ENCODE assay signal across 19 cellular contexts in the genomic region with DNA sequence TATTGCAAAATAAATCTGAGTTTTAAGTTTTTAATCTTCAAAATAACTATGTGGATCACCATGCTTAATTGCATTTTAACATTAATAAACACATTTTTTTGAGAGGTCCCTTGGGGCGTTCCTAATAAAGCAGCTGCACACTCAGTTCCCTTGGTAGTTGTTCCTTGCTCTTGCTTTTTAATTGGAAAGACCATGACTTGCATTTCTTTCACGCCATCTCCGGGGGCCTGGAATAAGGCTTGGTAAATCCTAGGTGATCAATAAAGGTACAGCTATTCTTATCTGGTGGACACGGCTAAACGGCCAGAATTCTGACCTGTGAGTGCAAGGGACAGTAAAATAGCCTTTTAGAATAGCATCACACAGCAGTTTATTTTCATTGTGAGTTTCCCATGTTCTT. TPM values are rescaled to one million over a fixed set of nuclear protein-coding genes. Genes with fewer than 3 reads are reported as not detected.
A peak's percentile ranks its signal among the peaks of the same experiment; 100 is the strongest.
DNase-seq lines count a peak whose midpoint lies in the region; TF ChIP-seq lines count a peak whose summit lies in the region.
"Had no signal": no experiment of that assay in that cellular context is flagged by ENCODE, and none has a peak within 500 bp of the region (broad histone marks: within the 10 kb centered on the region; RNA-seq: fewer than 3 reads in every experiment).

No MANE protein-coding gene starts in this region.

- peaks cover 27 to 38% (median 30%) of the 10 kb centered on the region in 10 experiments for H3K4me1 ChIP-seq in BLaER1 treated with 17β-estradiol and CSF1 and Interleukin-3, amounts not matched to agents 10 nM and 100 nM
- H3K4me1 ChIP-seq in OCI-LY1 (ENCODE audit: insufficient read depth, low read length, severe bottlenecking) (peaks cover 53% of the 10 kb centered on the region), mesenchymal stem cell (ENCODE audit: control insufficient read depth, insufficient read depth, low read depth, low read length) (no peaks in the 10 kb centered on the region)

- no peak overlapping the region for H3K18ac ChIP-seq in mesenchymal stem cell (ENCODE audit: low read depth in 1 of 2, low read length in 2 of 2)

- no peaks in the 10 kb centered on the region for H4K20me1 ChIP-seq in BLaER1 treated with 17β-estradiol and CSF1 and Interleukin-3, amounts not matched to agents 10 nM and 100 nM
- no peaks in the 10 kb centered on the region for H4K20me1 ChIP-seq in OCI-LY1 (ENCODE audit: insufficient read depth, low read length)

- H3K27me3 Mint-ChIP-seq in glutamatergic neuron (ENCODE audit: unreplicated experiment), result peaks cover 2% of the 10 kb centered on the region

- H3K4me3 ChIP-seq in BLaER1 treated with 17β-estradiol and CSF1 and Interleukin-3, amounts not matched to agents 10 nM and 100 nM, result no peak overlapping the region
- H3K4me3 ChIP-seq in OCI-LY1 (ENCODE audit: low read depth, low read length, poor library complexity, severe bottlenecking) (no peak overlapping the region), mesenchymal stem cell (ENCODE audit: insufficient read depth in 1 of 2, low read depth in 1 of 2, low read length in 2 of 2) (no peak overlapping the region)

- H3K4me2 ChIP-seq in BLaER1 treated with 17β-estradiol and CSF1 and Interleukin-3, amounts not matched to agents 10 nM and 100 nM, result peak overlapping the region in 10 of 11 experiments; percentile 25 to 75 (median 62); a peak in 18 of 22 replicates
- no peak overlapping the region for H3K4me2 ChIP-seq in OCI-LY1 (ENCODE audit: low read length)
- no peak overlapping the region for H3K4me2 ChIP-seq in mesenchymal stem cell (ENCODE audit: low read length, poor library complexity, severe bottlenecking)

- H3K14ac ChIP-seq in mesenchymal stem cell (ENCODE audit: low read length in 2 of 2), result no peak overlapping the region

- H3K79me1 ChIP-seq in mesenchymal stem cell (replicated peaks; ENCODE audit: low read length, poor library complexity, severe bottlenecking), result no peaks in the 10 kb centered on the region

- H3K9me2 ChIP-seq in OCI-LY1 (ENCODE audit: low read depth, low read length), result no peaks in the 10 kb centered on the region

- no peak overlapping the region for H3K9ac ChIP-seq in BLaER1 treated with 17β-estradiol and CSF1 and Interleukin-3, amounts not matched to agents 10 nM and 100 nM
- H3K9ac ChIP-seq in OCI-LY1 (ENCODE audit: low read length) (no peak overlapping the region), mesenchymal stem cell (ENCODE audit: low read length) (no peak overlapping the region)

- no peaks in the 10 kb centered on the region for H3K36me3 ChIP-seq in BLaER1 treated with 17β-estradiol and CSF1 and Interleukin-3, amounts not matched to agents 10 nM and 100 nM
- H3K36me3 ChIP-seq in OCI-LY1 (ENCODE audit: insufficient read depth, low read length) (no peaks in the 10 kb centered on the region), mesenchymal stem cell (ENCODE audit: control insufficient read depth in 1 of 2, insufficient read depth in 2 of 2, low read depth in 1 of 2, low read length in 2 of 2) (no peaks in the 10 kb centered on the region)

- no peak overlapping the region for H3K23ac ChIP-seq in mesenchymal stem cell (ENCODE audit: low read length in 2 of 2)

- peak overlapping the region; percentile 21 for H3K4me3 Mint-ChIP-seq in glutamatergic neuron (ENCODE audit: unreplicated experiment)

- POLR2A ChIA-PET in RWPE1 (lab: Yijun Ruan, JAX; ENCODE audit: low non-redundant PET), result no interaction called here

- no peak overlapping the region for H3K4ac ChIP-seq in mesenchymal stem cell (ENCODE audit: low read depth in 1 of 2, low read length in 2 of 2)

- peak overlapping the region; percentile 24 for H3K27ac Mint-ChIP-seq in glutamatergic neuron (ENCODE audit: unreplicated experiment)

- no peak overlapping the region for H4K91ac ChIP-seq in mesenchymal stem cell (ENCODE audit: low read length)

- no peaks in the 10 kb centered on the region for H3K79me2 ChIP-seq in OCI-LY1 (ENCODE audit: insufficient read depth, low read length)

- no peaks in the 10 kb centered on the region for H3K9me3 Mint-ChIP-seq in glutamatergic neuron (ENCODE audit: unreplicated experiment)

- no peaks in the 10 kb centered on the region for H3K27me3 ChIP-seq in BLaER1 treated with 17β-estradiol and CSF1 and Interleukin-3, amounts not matched to agents 10 nM and 100 nM
- H3K27me3 ChIP-seq in OCI-LY1 (ENCODE audit: insufficient read depth, low read length) (no peaks in the 10 kb centered on the region), mesenchymal stem cell (ENCODE audit: control insufficient read depth in 1 of 2, insufficient read depth in 1 of 2, low read length in 2 of 2) (no peaks in the 10 kb centered on the region)

- H2BK120ac ChIP-seq in mesenchymal stem cell (ENCODE audit: low read depth, low read length), result no peak overlapping the region

- H3K27ac ChIP-seq in BLaER1 treated with 17β-estradiol and CSF1 and Interleukin-3, amounts not matched to agents 10 nM and 100 nM, result peak overlapping the region in 3 of 11 experiments; percentile 43 to 62 (median 62); a peak in 4 of 22 replicates
- H3K27ac ChIP-seq in OCI-LY1 (ENCODE audit: low read depth, low read length, poor library complexity, severe bottlenecking) (peak overlapping the region; percentile 79), RWPE1 (no peak overlapping the region), mesenchymal stem cell (ENCODE audit: low read length, poor library complexity, severe bottlenecking) (no peak overlapping the region)
- H3K27ac ChIP-seq: 22Rv1 had no signal

- no peak overlapping the region for H2BK12ac ChIP-seq in mesenchymal stem cell (ENCODE audit: low read length in 2 of 2)

- peaks cover 16% of the 10 kb centered on the region for H3K4me1 Mint-ChIP-seq in glutamatergic neuron (ENCODE audit: low read depth, unreplicated experiment)

- DNase-seq in DMS 273 (lab: John Stamatoyannopoulos, UW; ENCODE audit: unreplicated experiment) (peak; percentile 22), DMS 273 treated with DMSO at 0.1 percent for 48 hours (lab: John Stamatoyannopoulos, UW) (no peak), glutamatergic neuron (peak; percentile 43), RWPE1 (ENCODE audit: low spot score) (no peak), mesenchymal stem cell (no peak)
- no peak for DNase-seq in central memory CD4-positive, alpha-beta T cell
- DNase-seq: Kasumi-1, NCI-H187, NCI-H226, NCI-H510A treated with DMSO at 0.1 percent for 48 hours, NCI-H748 treated with DMSO at 0.1 percent for 48 hours had no signal

- 96% methylated on average over 5 of the region's 5 CpGs for WGBS in mesenchymal stem cell

- H3K9me3 ChIP-seq in BLaER1 treated with 17β-estradiol and CSF1 and Interleukin-3, amounts not matched to agents 10 nM and 100 nM (replicated peaks in 1 of 11), result no peaks in the 10 kb centered on the region; a peak in 1 of 22 replicates
- no peaks in the 10 kb centered on the region for H3K9me3 ChIP-seq in OCI-LY1 (ENCODE audit: low read length)
- no peaks in the 10 kb centered on the region for H3K9me3 ChIP-seq in mesenchymal stem cell (ENCODE audit: control insufficient read depth, low read length)

- CTCF ChIA-PET in RWPE1 (lab: Yijun Ruan, JAX), result interaction anchor here (0.6 kb wide), 1 partner anchor 125 kb away, joined by 3 read pairs; no protein-coding TSS in a partner anchor

- no peak for TF ChIP-seq CTCF in OCI-LY1 (IDR thresholded peaks at IDR 0.05; ENCODE audit: low read length)
- no peak for TF ChIP-seq CTCF in glutamatergic neuron (IDR thresholded peaks at IDR 0.05; ENCODE audit: partially characterized antibody, unreplicated experiment)
- no peak for TF ChIP-seq CTCF in RWPE1 (conservative IDR thresholded peaks at IDR 0.05; ENCODE audit: low read depth)

- H3F3A ChIP-seq in OCI-LY1 (ENCODE audit: insufficient read depth, low read length), result no peaks in the 10 kb centered on the region

- H2BK5ac ChIP-seq in mesenchymal stem cell (ENCODE audit: low read depth, low read length, poor library complexity, severe bottlenecking), result no peak overlapping the region

- H2AK5ac ChIP-seq in mesenchymal stem cell (ENCODE audit: low read length, severe bottlenecking), result no peak overlapping the region

- no peak overlapping the region for H4K8ac ChIP-seq in mesenchymal stem cell (ENCODE audit: low read length)

- H3K36me3 Mint-ChIP-seq in glutamatergic neuron (ENCODE audit: unreplicated experiment), result no peaks in the 10 kb centered on the region

- no peak overlapping the region for H2BK15ac ChIP-seq in mesenchymal stem cell (ENCODE audit: low read depth, poor library complexity, severe bottlenecking)

- H2AFZ ChIP-seq in OCI-LY1 (ENCODE audit: low read length), result no peak overlapping the region
- H2AFZ ChIP-seq in mesenchymal stem cell (ENCODE audit: low read depth, low read length), result no peak overlapping the region

RNA-seq across cellular contexts. Expression of a gene that starts 14.9 kb away (rescaled TPM):
- total RNA-seq in glutamatergic neuron (ENCODE audit: unreplicated experiment), result not detected
- not detected for polyA plus RNA-seq in mesenchymal stem cell (2013, experiment 1 of 2)
- not detected for polyA plus RNA-seq in mesenchymal stem cell (2013, experiment 2 of 2)
- total RNA-seq: H4; MCF 10A; Right ventricle myocardium inferior; SK-MEL-5; T-helper 2 cell treated with Interferon-gamma antibody and Interleukin-4, amounts not matched to agents 100 ng/mL and 5 ng/mL, for 36 hours had no signal

Comparison
In these comparisons a context has a peak if more than half of its experiments do, and no peak if none do; other contexts are left out.
1. DNase-seq: peak in DMS 273 (single experiment) and glutamatergic neuron (single experiment); none in DMS 273 treated with DMSO at 0.1 percent for 48 hours (single experiment), RWPE1 (single experiment), mesenchymal stem cell (single experiment) and central memory CD4-positive, alpha-beta T cell (single experiment).
2. H3K4me2 ChIP-seq: peak in BLaER1 treated with 17β-estradiol and CSF1 and Interleukin-3, amounts not matched to agents 10 nM and 100 nM (10 of 11); none in OCI-LY1 (single experiment) and mesenchymal stem cell (single experiment).